Comparison of ENCODE assay signal across 16 cellular contexts in the genomic region with DNA sequence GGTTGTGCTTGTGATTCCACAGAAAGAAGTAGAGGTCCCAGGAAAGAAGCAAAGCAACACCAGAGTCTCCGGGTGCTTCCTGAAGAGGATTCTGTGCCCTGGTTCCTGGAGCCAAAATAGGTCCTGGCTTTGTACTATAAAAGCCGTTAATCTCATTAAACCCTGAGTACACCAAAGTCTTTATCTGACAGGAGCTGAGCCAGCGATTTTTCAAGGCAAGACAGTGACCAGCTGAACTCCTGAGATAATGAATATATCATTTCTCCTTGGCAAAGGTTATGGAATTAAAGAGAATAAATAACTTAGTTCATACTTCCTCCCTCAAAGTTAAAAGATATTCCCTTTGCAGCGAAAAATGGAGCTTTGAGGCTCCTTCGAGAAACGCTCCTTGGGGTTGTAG.
"Had no signal": no experiment of that assay in that cellular context is flagged by ENCODE, and none has a peak within 500 bp of the region (broad histone marks: within the 10 kb centered on the region; RNA-seq: fewer than 3 reads in every experiment).

No MANE protein-coding gene starts in this region.

- H3K4me3 ChIP-seq: coronary artery, esophagus muscularis mucosa, hepatocyte, lung, tibial nerve had no signal

- DNase-seq: activated CD4-positive, alpha-beta T cell treated with anti-CD3 and anti-CD28 coated beads, Interleukin-2, amount 10 ng/mL, durations not matched to agents 24 days and 14 days; activated CD8-positive, alpha-beta memory T cell treated with anti-CD3 and anti-CD28 coated beads, Interleukin-2, amount 50 U/mL, for 4 hours; activated CD8-positive, alpha-beta T cell treated with anti-CD3 and anti-CD28 coated beads, Interleukin-2, amount 10 ng/mL, durations not matched to agents 7 days and 5 days; activated naive CD8-positive, alpha-beta T cell treated with anti-CD3 and anti-CD28 coated beads, Interleukin-2, amount 10 ng/mL, durations not matched to agents 7 days and 5 days; anterior cingulate cortex; brain microvascular endothelial cell; islet precursor cell; T-cell; T-helper 9 cell had no signal

- H3K9me3 ChIP-seq: esophagus muscularis mucosa, tibial nerve had no signal

- H2AFZ ChIP-seq: hepatocyte had no signal

- H3K27me3 ChIP-seq: brain microvascular endothelial cell, esophagus muscularis mucosa, hepatocyte, tibial nerve had no signal

- H3K4me2 ChIP-seq: hepatocyte had no signal

- ATAC-seq: activated CD8-positive, alpha-beta T cell treated with anti-CD3 and anti-CD28 coated beads, Interleukin-2, amount 10 ng/mL, durations not matched to agents 7 days and 5 days; stimulated activated memory B cell treated with anti-CD40 and anti-IgM and Interleukin-4, amounts not matched to agents 10 μg/mL and 1 μg/mL and 100 μg/mL, for 72 hours; T-cell; WTC11 had no signal

- H3K27ac ChIP-seq: esophagus muscularis mucosa, hepatocyte, tibial nerve had no signal
